29 cellular contexts compared by ENCODE assay signal in genomic region chr4:159222158-159222557, GRCh38.
"Had no signal": no experiment of that assay in that cellular context is flagged by ENCODE, and none has a peak within 500 bp of the region (broad histone marks: within the 10 kb centered on the region; RNA-seq: fewer than 3 reads in every experiment).

No MANE protein-coding gene starts in this region.

- H3K9me3 ChIP-seq: colonic mucosa, gastrocnemius medialis, lower lobe of right lung, ovary, right lobe of liver, suprapubic skin, transverse colon, upper lobe of right lung, uterus had no signal

- H3K36me3 ChIP-seq: colonic mucosa, gastrocnemius medialis, lower lobe of right lung, ovary, right lobe of liver, suprapubic skin, transverse colon, upper lobe of right lung, uterus had no signal

- H3K4me1 ChIP-seq: uterus had no signal

- DNase-seq: colonic mucosa; effector CD8-positive, alpha-beta T cell; endodermal cell; foreskin fibroblast; gastrocnemius medialis; hypothalamus; immature natural killer cell; kidney; left ventricle myocardium superior; lower lobe of right lung; natural killer cell; occipital lobe; ovary; posterior cingulate gyrus; retina; right lobe of liver; stimulated activated CD4-positive, alpha-beta T cell treated with anti-CD3 and anti-CD28 coated beads, Interleukin-12 subunit alpha, Interleukin-12 subunit beta, amount 100 ng/mL, for 4 hours; stimulated activated CD4-positive, alpha-beta T cell treated with anti-CD3 and anti-CD28 coated beads, Interleukin-1b, Interleukin-23, amount 100 ng/mL, for 48 hours; stimulated activated CD4-positive, alpha-beta T cell treated with anti-CD3 and anti-CD28 coated beads, Interleukin-4, amount 100 ng/mL, for 1 hour; stimulated activated CD8-positive, alpha-beta memory T cell treated with anti-CD3 and anti-CD28 coated beads, Interleukin-4, amount 100 ng/mL, for 48 hours; stimulated activated naive CD4-positive, alpha-beta T cell; stimulated activated naive CD8-positive, alpha-beta T cell treated with anti-CD3 and anti-CD28 coated beads, Interleukin-15, amount 100 ng/mL, for 72 hours; transverse colon; upper lobe of right lung; uterus had no signal

- H3K4me3 ChIP-seq: colonic mucosa, gastrocnemius medialis, lower lobe of right lung, ovary, right lobe of liver, smooth muscle cell, suprapubic skin, transverse colon, upper lobe of right lung, uterus had no signal

- H3K27ac ChIP-seq: colonic mucosa, epithelial cell of prostate, lower lobe of right lung, ovary, right lobe of liver, suprapubic skin, transverse colon, upper lobe of right lung, uterus had no signal

- ATAC-seq: esophagus mucosa; lower lobe of right lung; natural killer cell; right lobe of liver; stimulated activated naive CD8-positive, alpha-beta T cell treated with anti-CD3 and anti-CD28 coated beads, Interleukin-15, amount 100 ng/mL, for 72 hours; upper lobe of right lung had no signal
